Comparison of ENCODE assay signal across 1 cellular context in genomic region chrX:102768984-102769761, GRCh38.
A peak's percentile ranks its signal among the peaks of the same experiment; 100 is the strongest.
TF ChIP-seq lines count a peak whose summit lies in the region.

No MANE protein-coding gene starts in this region.

TF ChIP-seq in HepG2, 621 proteins besides CTCF, POLR2A, EP300 and RAD21 (continued from another document):
- no peak for TF ChIP-seq ETS1 (CRISPR knock-in tag; IDR thresholded peaks at IDR 0.05)
- TF ChIP-seq POLR2AphosphoS5 (IDR thresholded peaks at IDR 0.05; ENCODE audit: low read depth, low read length): peak; percentile 73
- TF ChIP-seq ZNF883 (CRISPR knock-in tag; IDR thresholded peaks at IDR 0.05; ENCODE audit: not compliant biosample characterization): no peak
- TF ChIP-seq ATF7 (IDR thresholded peaks at IDR 0.05): peak; percentile 78
- TF ChIP-seq ATF7 (CRISPR knock-in tag; IDR thresholded peaks at IDR 0.05): no peak
- peak; percentile 31; the same call in 1 of the 2 replicates for TF ChIP-seq HDAC1 (CRISPR knock-in tag; IDR thresholded peaks at IDR 0.05)
- no peak for TF ChIP-seq MLX (CRISPR knock-in tag; IDR thresholded peaks at IDR 0.05)
- 0 out of 2 replicates have a peak, but pooled peaks have one; percentile 36 for TF ChIP-seq TGIF2 (CRISPR knock-in tag; IDR thresholded peaks at IDR 0.05)
- TF ChIP-seq PHF20 (CRISPR knock-in tag; IDR thresholded peaks at IDR 0.05): peak; percentile 89
- TF ChIP-seq GLI4 (CRISPR knock-in tag; IDR thresholded peaks at IDR 0.05; ENCODE audit: borderline replicate concordance): no peak
- TF ChIP-seq TFDP2 (CRISPR knock-in tag; IDR thresholded peaks at IDR 0.05): 0 out of 2 replicates have a peak, but pooled peaks have one; percentile 22
- TF ChIP-seq RFX1 (IDR thresholded peaks at IDR 0.05): peak; percentile 81
- TF ChIP-seq GATAD1 (CRISPR knock-in tag; IDR thresholded peaks at IDR 0.05): peak; percentile 91
- TF ChIP-seq ZNF24 (IDR thresholded peaks at IDR 0.05): no peak
- no peak for TF ChIP-seq PITX1 (CRISPR knock-in tag; IDR thresholded peaks at IDR 0.05)
- no peak for TF ChIP-seq ISX (CRISPR knock-in tag; conservative IDR thresholded peaks at IDR 0.05)
- TF ChIP-seq RFX3 (CRISPR knock-in tag; IDR thresholded peaks at IDR 0.05): peak; percentile 92
- peak; percentile 69; the same call in 1 of the 2 replicates for TF ChIP-seq SIN3B (IDR thresholded peaks at IDR 0.05; ENCODE audit: low read length)
- TF ChIP-seq THAP11 (CRISPR knock-in tag; IDR thresholded peaks at IDR 0.05): peak; percentile 49
- peak; percentile 82 for TF ChIP-seq SAP130 (CRISPR knock-in tag; IDR thresholded peaks at IDR 0.05; ENCODE audit: low read depth)
- 0 out of 2 replicates have a peak, but pooled peaks have one; percentile 4 for TF ChIP-seq NFE2L2 (IDR thresholded peaks at IDR 0.05; ENCODE audit: low read length)
- peak; percentile 73 for TF ChIP-seq POLR2G (IDR thresholded peaks at IDR 0.05; ENCODE audit: low read depth, low read length)
- TF ChIP-seq ZNF224 (CRISPR knock-in tag; IDR thresholded peaks at IDR 0.05): no peak
- 0 out of 2 replicates have a peak, but pooled peaks have one; percentile 25 for TF ChIP-seq ZNF574 (CRISPR knock-in tag; IDR thresholded peaks at IDR 0.05)
- TF ChIP-seq HOMEZ (CRISPR knock-in tag; IDR thresholded peaks at IDR 0.05; ENCODE audit: low read depth): no peak
- TF ChIP-seq ARNT2 (CRISPR knock-in tag; IDR thresholded peaks at IDR 0.05; ENCODE audit: low read depth): no peak
- TF ChIP-seq, protein P1, sequence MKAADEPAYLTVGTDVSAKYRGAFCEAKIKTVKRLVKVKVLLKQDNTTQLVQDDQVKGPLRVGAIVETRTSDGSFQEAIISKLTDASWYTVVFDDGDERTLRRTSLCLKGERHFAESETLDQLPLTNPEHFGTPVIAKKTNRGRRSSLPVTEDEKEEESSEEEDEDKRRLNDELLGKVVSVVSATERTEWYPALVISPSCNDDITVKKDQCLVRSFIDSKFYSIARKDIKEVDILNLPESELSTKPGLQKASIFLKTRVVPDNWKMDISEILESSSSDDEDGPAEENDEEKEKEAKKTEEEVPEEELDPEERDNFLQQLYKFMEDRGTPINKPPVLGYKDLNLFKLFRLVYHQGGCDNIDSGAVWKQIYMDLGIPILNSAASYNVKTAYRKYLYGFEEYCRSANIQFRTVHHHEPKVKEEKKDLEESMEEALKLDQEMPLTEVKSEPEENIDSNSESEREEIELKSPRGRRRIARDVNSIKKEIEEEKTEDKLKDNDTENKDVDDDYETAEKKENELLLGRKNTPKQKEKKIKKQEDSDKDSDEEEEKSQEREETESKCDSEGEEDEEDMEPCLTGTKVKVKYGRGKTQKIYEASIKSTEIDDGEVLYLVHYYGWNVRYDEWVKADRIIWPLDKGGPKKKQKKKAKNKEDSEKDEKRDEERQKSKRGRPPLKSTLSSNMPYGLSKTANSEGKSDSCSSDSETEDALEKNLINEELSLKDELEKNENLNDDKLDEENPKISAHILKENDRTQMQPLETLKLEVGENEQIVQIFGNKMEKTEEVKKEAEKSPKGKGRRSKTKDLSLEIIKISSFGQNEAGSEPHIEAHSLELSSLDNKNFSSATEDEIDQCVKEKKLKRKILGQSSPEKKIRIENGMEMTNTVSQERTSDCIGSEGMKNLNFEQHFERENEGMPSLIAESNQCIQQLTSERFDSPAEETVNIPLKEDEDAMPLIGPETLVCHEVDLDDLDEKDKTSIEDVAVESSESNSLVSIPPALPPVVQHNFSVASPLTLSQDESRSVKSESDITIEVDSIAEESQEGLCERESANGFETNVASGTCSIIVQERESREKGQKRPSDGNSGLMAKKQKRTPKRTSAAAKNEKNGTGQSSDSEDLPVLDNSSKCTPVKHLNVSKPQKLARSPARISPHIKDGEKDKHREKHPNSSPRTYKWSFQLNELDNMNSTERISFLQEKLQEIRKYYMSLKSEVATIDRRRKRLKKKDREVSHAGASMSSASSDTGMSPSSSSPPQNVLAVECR (CRISPR knock-in tag; IDR thresholded peaks at IDR 0.05; ENCODE audit: borderline replicate concordance): peak; percentile 77; the same call in 1 of the 2 replicates
- TF ChIP-seq PHF8 (CRISPR knock-in tag; IDR thresholded peaks at IDR 0.05): peak; percentile 80
- TF ChIP-seq, protein P2, sequence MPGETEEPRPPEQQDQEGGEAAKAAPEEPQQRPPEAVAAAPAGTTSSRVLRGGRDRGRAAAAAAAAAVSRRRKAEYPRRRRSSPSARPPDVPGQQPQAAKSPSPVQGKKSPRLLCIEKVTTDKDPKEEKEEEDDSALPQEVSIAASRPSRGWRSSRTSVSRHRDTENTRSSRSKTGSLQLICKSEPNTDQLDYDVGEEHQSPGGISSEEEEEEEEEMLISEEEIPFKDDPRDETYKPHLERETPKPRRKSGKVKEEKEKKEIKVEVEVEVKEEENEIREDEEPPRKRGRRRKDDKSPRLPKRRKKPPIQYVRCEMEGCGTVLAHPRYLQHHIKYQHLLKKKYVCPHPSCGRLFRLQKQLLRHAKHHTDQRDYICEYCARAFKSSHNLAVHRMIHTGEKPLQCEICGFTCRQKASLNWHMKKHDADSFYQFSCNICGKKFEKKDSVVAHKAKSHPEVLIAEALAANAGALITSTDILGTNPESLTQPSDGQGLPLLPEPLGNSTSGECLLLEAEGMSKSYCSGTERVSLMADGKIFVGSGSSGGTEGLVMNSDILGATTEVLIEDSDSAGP (CRISPR knock-in tag; IDR thresholded peaks at IDR 0.05; ENCODE audit: borderline replicate concordance): peak; percentile 79
- TF ChIP-seq DR1 (CRISPR knock-in tag; IDR thresholded peaks at IDR 0.05): 0 out of 2 replicates have a peak, but pooled peaks have one; percentile 27
- peak; percentile 94 for TF ChIP-seq KDM5A (IDR thresholded peaks at IDR 0.05; ENCODE audit: borderline replicate concordance, low read length)
- peak; percentile 77 for TF ChIP-seq ZFX (CRISPR knock-in tag; IDR thresholded peaks at IDR 0.05; ENCODE audit: low read depth)
- TF ChIP-seq MED1 (CRISPR knock-in tag; IDR thresholded peaks at IDR 0.05): 0 out of 2 replicates have a peak, but pooled peaks have one; percentile 23
- peak; percentile 50; the same call in 1 of the 2 replicates for TF ChIP-seq YEATS2 (CRISPR knock-in tag; IDR thresholded peaks at IDR 0.05; ENCODE audit: borderline replicate concordance)
- peak; percentile 72; the same call in 1 of the 2 replicates for TF ChIP-seq KMT2B (CRISPR knock-in tag; IDR thresholded peaks at IDR 0.05)
- TF ChIP-seq CREB1 (IDR thresholded peaks at IDR 0.05): peak; percentile 97
- TF ChIP-seq CREB1 (CRISPR knock-in tag; IDR thresholded peaks at IDR 0.05): peak; percentile 99
- TF ChIP-seq ATF1 (CRISPR knock-in tag; IDR thresholded peaks at IDR 0.05): peak; percentile 98
- peak; percentile 73; the same call in 2 of the 3 replicates for TF ChIP-seq MXI1 (IDR thresholded peaks at IDR 0.05; ENCODE audit: borderline replicate concordance, low read depth, low read length)
- no peak for TF ChIP-seq ZMYM3 (CRISPR knock-in tag; IDR thresholded peaks at IDR 0.05)
- TF ChIP-seq ARNT (IDR thresholded peaks at IDR 0.05): no peak
- TF ChIP-seq HCFC1 (IDR thresholded peaks at IDR 0.05; ENCODE audit: low read depth, low read length): peak; percentile 57
- TF ChIP-seq POGZ (CRISPR knock-in tag; IDR thresholded peaks at IDR 0.05): peak; percentile 61; the same call in 1 of the 2 replicates
- TF ChIP-seq TAF1 (CRISPR knock-in tag; IDR thresholded peaks at IDR 0.05): peak; percentile 59
- TF ChIP-seq ZMYM4 (CRISPR knock-in tag; IDR thresholded peaks at IDR 0.05): peak; percentile 79
- TF ChIP-seq SPEN (CRISPR knock-in tag; IDR thresholded peaks at IDR 0.05; ENCODE audit: low read depth): peak; percentile 32; the same call in 1 of the 2 replicates
- TF ChIP-seq SKI (IDR thresholded peaks at IDR 0.05; ENCODE audit: partially characterized antibody): no peak
- peak; percentile 91 for TF ChIP-seq KAT8 (CRISPR knock-in tag; IDR thresholded peaks at IDR 0.05)
TF ChIP-seq in HepG2: peak in this region for 42.
